8 cellular contexts compared by ENCODE assay signal in the genomic region with DNA sequence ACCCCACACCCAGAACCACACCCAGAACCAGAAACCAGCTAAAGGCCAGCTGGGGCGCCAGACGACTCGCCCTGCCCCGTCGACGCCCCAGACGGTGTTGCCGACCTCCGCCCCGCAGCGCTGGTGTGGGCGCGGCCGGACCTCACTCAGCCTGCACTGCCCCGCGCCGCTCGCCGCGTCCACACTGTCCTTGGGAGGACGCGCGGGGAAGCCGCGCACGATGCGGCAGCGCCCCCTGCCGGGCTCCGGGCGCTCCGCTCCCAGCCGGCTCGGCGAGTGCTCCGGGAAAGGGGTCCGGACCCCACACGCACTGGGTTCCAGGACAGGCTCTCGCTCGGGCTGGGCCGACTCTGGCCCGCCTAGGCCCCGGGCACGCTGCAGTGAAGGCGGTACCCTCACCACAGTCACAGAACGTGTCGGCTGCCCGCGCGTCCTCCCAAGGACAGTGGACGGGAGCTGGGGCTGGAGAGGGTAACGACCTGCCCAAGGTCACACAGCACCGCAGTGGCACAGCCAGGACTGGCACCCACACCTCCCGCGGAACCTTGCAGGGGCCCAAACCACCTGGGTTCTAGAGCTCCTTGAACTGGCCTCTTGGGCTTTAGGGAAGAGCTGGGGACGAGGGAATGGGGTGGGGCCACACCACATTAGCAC.
DNase-seq lines count a peak whose midpoint lies in the region; ATAC-seq and TF ChIP-seq lines count a peak whose summit lies in the region.

No MANE protein-coding gene starts in this region.

- WGBS in aorta, 2 donors, result 3% methylated on average over 36 to 56 of the region's 56 CpGs

- no peaks in the 10 kb centered on the region for H3K36me3 Mint-ChIP-seq in CD4-positive, CD25-positive, alpha-beta regulatory T cell

- peaks cover 0 to 3% (median 0%) of the 10 kb centered on the region in 7 donors for H3K9me3 Mint-ChIP-seq in CD4-positive, CD25-positive, alpha-beta regulatory T cell

- no peaks in the 10 kb centered on the region for H3K36me3 ChIP-seq in CD4-positive, CD25-positive, alpha-beta regulatory T cell (ENCODE audit: control insufficient read depth, insufficient read depth, low read length)
- H3K36me3 ChIP-seq in cardiac muscle cell (no peaks in the 10 kb centered on the region), aorta (ENCODE audit: control insufficient read depth in 1 of 2, insufficient read depth in 2 of 2, low read length in 1 of 2) (no peaks in the 10 kb centered on the region)

- H3K27ac Mint-ChIP-seq in CD4-positive, CD25-positive, alpha-beta regulatory T cell, result no peak overlapping the region

- H3K4me1 Mint-ChIP-seq in CD4-positive, CD25-positive, alpha-beta regulatory T cell, result peaks cover 0 to 7% (median 6%) of the 10 kb centered on the region in 4 donors

- TF ChIP-seq CTCF in cardiac muscle cell (IDR thresholded peaks at IDR 0.05; ENCODE audit: low read depth, low read length), result peak; percentile 86

- ATAC-seq in CD4-positive, CD25-positive, alpha-beta regulatory T cell (ENCODE audit: low read depth in 2 of 2), result peak; percentile 43 to 52
- ATAC-seq in HG03196 (IDR thresholded peaks at IDR 0.05; ENCODE audit: unreplicated experiment) (peak; percentile 70), aorta (ENCODE audit: low FRiP score) (peak; percentile 92)

- peak in 2 of 3 donors; percentile 4 to 42 for DNase-seq in CD4-positive, CD25-positive, alpha-beta regulatory T cell
- DNase-seq in GM19240 (ENCODE audit: insufficient read length, low spot score) (peak; percentile 45), OCI-M1 (lab: John Stamatoyannopoulos, UW) (peak; percentile 46), cardiac muscle cell (ENCODE audit: low read depth in 1 of 2, low spot score in 1 of 2) (peak; percentile 69 to 78), occipital lobe (lab: John Stamatoyannopoulos, UW) (peak; percentile 50), aorta (peak; percentile 60 to 83)
- DNase-seq in activated naive CD4-positive, alpha-beta T cell treated with anti-CD3 and anti-CD28 coated beads, Interleukin-2, amount 50 U/mL, for 16 hours, result peak; percentile 32

- intact Hi-C loops in aorta (cut with DNase I), result no loop called here

- H3K27me3 Mint-ChIP-seq in CD4-positive, CD25-positive, alpha-beta regulatory T cell, result peaks cover 35% of the 10 kb centered on the region

- H3K4me1 ChIP-seq in CD4-positive, CD25-positive, alpha-beta regulatory T cell (ENCODE audit: control insufficient read depth, insufficient read depth, low read length, poor library complexity, severe bottlenecking), result peaks cover 10% of the 10 kb centered on the region
- no peaks in the 10 kb centered on the region for H3K4me1 ChIP-seq in cardiac muscle cell (ENCODE audit: low read depth)
- H3K4me1 ChIP-seq in aorta (ENCODE audit: control insufficient read depth in 1 of 2, insufficient read depth in 2 of 2, low read length in 2 of 2), result no peaks in the 10 kb centered on the region

- no peaks in the 10 kb centered on the region for H3K9me3 ChIP-seq in CD4-positive, CD25-positive, alpha-beta regulatory T cell (ENCODE audit: control insufficient read depth in 2 of 2, low read length in 2 of 2)
- H3K9me3 ChIP-seq in cardiac muscle cell (ENCODE audit: low read depth), result no peaks in the 10 kb centered on the region
- no peaks in the 10 kb centered on the region for H3K9me3 ChIP-seq in aorta (ENCODE audit: control insufficient read depth, low read length)

- H3K27me3 ChIP-seq in CD4-positive, CD25-positive, alpha-beta regulatory T cell (ENCODE audit: control insufficient read depth, insufficient read depth, low read length), result peaks cover 13% of the 10 kb centered on the region
- H3K27me3 ChIP-seq in cardiac muscle cell (peaks cover 52% of the 10 kb centered on the region), aorta (ENCODE audit: control insufficient read depth in 1 of 2, insufficient read depth in 2 of 2, low read length in 1 of 2) (no peaks in the 10 kb centered on the region)

- no peak overlapping the region for H3K27ac ChIP-seq in CD4-positive, CD25-positive, alpha-beta regulatory T cell (ENCODE audit: insufficient read depth, low read length, poor library complexity, severe bottlenecking)
- no peak overlapping the region for H3K27ac ChIP-seq in cardiac muscle cell
- H3K27ac ChIP-seq in aorta (ENCODE audit: low read depth in 1 of 2, low read length in 2 of 2), result no peak overlapping the region

- no peak overlapping the region for H3K4me3 ChIP-seq in CD4-positive, CD25-positive, alpha-beta regulatory T cell (ENCODE audit: low read depth, low read length)
- H3K4me3 ChIP-seq in cardiac muscle cell, result peak overlapping the region; percentile 32
- no peak overlapping the region for H3K4me3 ChIP-seq in aorta (ENCODE audit: low read length in 2 of 2)

- H3K4me3 Mint-ChIP-seq in CD4-positive, CD25-positive, alpha-beta regulatory T cell, result peak overlapping the region in 3 of 4 donors; percentile 39 to 79 (median 73)

Comparison
In these comparisons a context has a peak if more than half of its experiments do, and no peak if none do; other contexts are left out.
1. DNase-seq: peak in every context shown above with its lines; median percentile 74 in cardiac muscle cell; 72 in aorta; 50 in occipital lobe; 46 in OCI-M1; 45 in GM19240; 32 in activated naive CD4-positive, alpha-beta T cell treated with anti-CD3 and anti-CD28 coated beads, Interleukin-2, amount 50 U/mL, for 16 hours; 23 in CD4-positive, CD25-positive, alpha-beta regulatory T cell.